Comparison of ENCODE assay signal across 9 cellular contexts in genomic region chr22:39117585-39118191, GRCh38. TPM values are rescaled to one million over a fixed set of nuclear protein-coding genes. Genes with fewer than 3 reads are reported as not detected.
DNase-seq lines count a peak whose midpoint lies in the region; TF ChIP-seq lines count a peak whose summit lies in the region.
"Had no signal": no experiment of that assay in that cellular context is flagged by ENCODE, and none has a peak within 500 bp of the region (broad histone marks: within the 10 kb centered on the region; RNA-seq: fewer than 3 reads in every experiment).

No MANE protein-coding gene starts in this region.

- H3K18ac ChIP-seq in mesenchymal stem cell (ENCODE audit: low read depth in 1 of 2, low read length in 2 of 2), result no peak overlapping the region

- intact Hi-C loops in breast epithelium (cut with DNase I; ENCODE audit: low total_unique reads), result no loop called here

- no peaks in the 10 kb centered on the region for H3K36me3 ChIP-seq in breast epithelium
- H3K36me3 ChIP-seq in mesenchymal stem cell (ENCODE audit: control insufficient read depth in 1 of 2, insufficient read depth in 2 of 2, low read depth in 1 of 2, low read length in 2 of 2), result no peaks in the 10 kb centered on the region

- no peaks in the 10 kb centered on the region for H3K9me3 ChIP-seq in breast epithelium
- H3K9me3 ChIP-seq in mesenchymal stem cell (ENCODE audit: control insufficient read depth, low read length), result no peaks in the 10 kb centered on the region

- H4K91ac ChIP-seq in mesenchymal stem cell (ENCODE audit: low read length), result no peak overlapping the region

- no peak overlapping the region for H4K8ac ChIP-seq in mesenchymal stem cell (ENCODE audit: low read length)

- H3K14ac ChIP-seq in mesenchymal stem cell (ENCODE audit: low read length in 2 of 2), result no peak overlapping the region

- H3K23ac ChIP-seq in mesenchymal stem cell (ENCODE audit: low read length in 2 of 2), result no peak overlapping the region

- no peak for TF ChIP-seq POLR2A in breast epithelium (IDR thresholded peaks at IDR 0.05)

- H3K4me1 ChIP-seq in breast epithelium, result no peaks in the 10 kb centered on the region
- H3K4me1 ChIP-seq in mesenchymal stem cell (ENCODE audit: control insufficient read depth, insufficient read depth, low read depth, low read length), result peaks cover 5% of the 10 kb centered on the region

- H2BK15ac ChIP-seq in mesenchymal stem cell (ENCODE audit: low read depth, poor library complexity, severe bottlenecking), result no peak overlapping the region

- DNase-seq in activated gamma-delta T cell treated with Interleukin-2 at 50 U/mL for 16 hours, result peak; percentile 75
- DNase-seq in activated gamma-delta T cell (lab: John Stamatoyannopoulos, UW), result no peak
- DNase-seq in LHCN-M2 (ENCODE audit: low read depth), result peak; percentile 33
- no peak for DNase-seq in breast epithelium (ENCODE audit: low spot score in 2 of 2)
- peak; percentile 54 for DNase-seq in mesenchymal stem cell
- DNase-seq in stimulated activated naive CD4-positive, alpha-beta T cell (lab: John Stamatoyannopoulos, UW), result peak; percentile 27 to 68 (median 50)
- no peak for DNase-seq in cerebellum (ENCODE audit: low spot score)
- DNase-seq: left cardiac atrium had no signal

- H2AK5ac ChIP-seq in mesenchymal stem cell (ENCODE audit: low read length, severe bottlenecking), result no peak overlapping the region

- no peak overlapping the region for H3K9ac ChIP-seq in mesenchymal stem cell (ENCODE audit: low read length)

- no peak overlapping the region for H2BK120ac ChIP-seq in mesenchymal stem cell (ENCODE audit: low read depth, low read length)

- H3K4me2 ChIP-seq in mesenchymal stem cell (ENCODE audit: low read length, poor library complexity, severe bottlenecking), result no peak overlapping the region

- H3K4me3 ChIP-seq in WI38 (ENCODE audit: low read depth, low read length), result no peak overlapping the region
- H3K4me3 ChIP-seq in breast epithelium, result no peak overlapping the region
- no peak overlapping the region for H3K4me3 ChIP-seq in mesenchymal stem cell (ENCODE audit: insufficient read depth in 1 of 2, low read depth in 1 of 2, low read length in 2 of 2)

- no peak overlapping the region for H2BK12ac ChIP-seq in mesenchymal stem cell (ENCODE audit: low read length in 2 of 2)

- H3K27ac ChIP-seq in breast epithelium, result no peak overlapping the region
- no peak overlapping the region for H3K27ac ChIP-seq in mesenchymal stem cell (ENCODE audit: low read length, poor library complexity, severe bottlenecking)

- H3K27me3 ChIP-seq in breast epithelium (no peaks in the 10 kb centered on the region), mesenchymal stem cell (ENCODE audit: control insufficient read depth in 1 of 2, insufficient read depth in 1 of 2, low read length in 2 of 2) (peaks cover 36 to 52% of the 10 kb centered on the region in 2 experiments)

- no peak overlapping the region for H3K4ac ChIP-seq in mesenchymal stem cell (ENCODE audit: low read depth in 1 of 2, low read length in 2 of 2)

- WGBS in mesenchymal stem cell, result 84% methylated on average over 14 of the region's 14 CpGs

- H2AFZ ChIP-seq in mesenchymal stem cell (ENCODE audit: low read depth, low read length), result no peak overlapping the region

- H2BK5ac ChIP-seq in mesenchymal stem cell (ENCODE audit: low read depth, low read length, poor library complexity, severe bottlenecking), result no peak overlapping the region

- peak; percentile 45; the same call in 1 of the 2 replicates for TF ChIP-seq CTCF in WI38 (IDR thresholded peaks at IDR 0.05; ENCODE audit: low read depth, low read length)
- TF ChIP-seq CTCF in breast epithelium (IDR thresholded peaks at IDR 0.05), result peak in 2 of 3 donors; percentile 37 to 44

- no peaks in the 10 kb centered on the region for H3K79me1 ChIP-seq in mesenchymal stem cell (replicated peaks; ENCODE audit: low read length, poor library complexity, severe bottlenecking)

RNA-seq across cellular contexts. Expression of gene APOBEC3H, which starts 20.6 kb away (rescaled TPM):
- total RNA-seq in LHCN-M2 (2014; rRNA removed) (0.26 and 0.63 TPM in 2 replicates), breast epithelium (under 1 TPM in 1 of 3 donors, not detected in 2; 0.32 TPM), cerebellum (not detected)
- polyA plus RNA-seq in LHCN-M2 (2012), result 0.36 TPM
- 0.76 TPM for polyA plus RNA-seq in mesenchymal stem cell (2013, experiment 1 of 2)
- polyA plus RNA-seq in mesenchymal stem cell (2013, experiment 2 of 2), result 0.51 TPM

RNA-seq across cellular contexts. Expression of gene CBX7, which starts 34.8 kb away (rescaled TPM):
- total RNA-seq in LHCN-M2 (2014; rRNA removed) (1.3 and 3.3 TPM in 2 replicates), breast epithelium (10 to 100 TPM; 57.1 to 71.9 (median 71.1) TPM), cerebellum (8.6 TPM)
- polyA plus RNA-seq in LHCN-M2 (2012), result 3.7 TPM
- 2.0 TPM for polyA plus RNA-seq in mesenchymal stem cell (2013, experiment 1 of 2)
- polyA plus RNA-seq in mesenchymal stem cell (2013, experiment 2 of 2), result 1.6 TPM

RNA-seq across cellular contexts. Expression of gene APOBEC3G, which starts 40.6 kb away (rescaled TPM):
- total RNA-seq in LHCN-M2 (2014; rRNA removed) (4.2 and 6.1 TPM in 2 replicates), breast epithelium (10 to 100 TPM in 2 of 3 donors, 1 to 10 TPM in 1; 7.2 to 14.1 (median 13.3) TPM), cerebellum (2.2 TPM)
- 4.4 TPM for polyA plus RNA-seq in LHCN-M2 (2012)
- 10.2 TPM for polyA plus RNA-seq in mesenchymal stem cell (2013, experiment 1 of 2)
- polyA plus RNA-seq in mesenchymal stem cell (2013, experiment 2 of 2), result 10.7 TPM

Comparison
In these comparisons a context has a peak if more than half of its experiments do, and no peak if none do; other contexts are left out.
1. DNase-seq: peak in activated gamma-delta T cell treated with Interleukin-2 at 50 U/mL for 16 hours (single experiment), LHCN-M2 (single experiment), mesenchymal stem cell (single experiment) and stimulated activated naive CD4-positive, alpha-beta T cell (6 of 6); none in activated gamma-delta T cell (single experiment), breast epithelium (0 of 2) and cerebellum (single experiment).